In genomic region chr11:112697371-112697770, GRCh38 we compare ENCODE assay signal across 21 cellular contexts.
DNase-seq lines count a peak whose midpoint lies in the region; ATAC-seq lines count a peak whose summit lies in the region.
"Had no signal": no experiment of that assay in that cellular context is flagged by ENCODE, and none has a peak within 500 bp of the region (broad histone marks: within the 10 kb centered on the region; RNA-seq: fewer than 3 reads in every experiment).

No MANE protein-coding gene starts in this region.

- no peaks in the 10 kb centered on the region for H3K79me1 ChIP-seq in neuronal stem cell (ENCODE audit: low read depth, low read length)

- H2BK5ac ChIP-seq in neuronal stem cell (ENCODE audit: low read length) = no peak overlapping the region

- no peak overlapping the region for H4K8ac ChIP-seq in neuronal stem cell (ENCODE audit: low read depth, low read length)

- no peak overlapping the region for H3K4ac ChIP-seq in neuronal stem cell (ENCODE audit: low read length)

- no CpG with 5 or more reads among the region's 8 CpGs for WGBS in neuronal stem cell (ENCODE audit: extremely low coverage in 2 of 2, insufficient read length in 2 of 2, insufficient replicate concordance in 1 of 2), 2 donors
- WGBS in aorta, 2 donors = 8 to 10% methylated on average over 8 of the region's 8 CpGs

- H3K27me3 ChIP-seq in neuronal stem cell (ENCODE audit: control insufficient read depth in 3 of 3, insufficient read depth in 3 of 3, low read depth in 1 of 3, low read length in 3 of 3) (no peaks in the 10 kb centered on the region), aorta (ENCODE audit: control insufficient read depth in 1 of 2, insufficient read depth in 2 of 2, low read length in 1 of 2) (no peaks in the 10 kb centered on the region)
- H3K27me3 ChIP-seq: ascending aorta, ovary had no signal

- H2BK12ac ChIP-seq in neuronal stem cell (ENCODE audit: low read length) = no peak overlapping the region

- H3K14ac ChIP-seq in neuronal stem cell (ENCODE audit: low read length) = no peak overlapping the region

- H3K18ac ChIP-seq in neuronal stem cell (ENCODE audit: low read length) = no peak overlapping the region

- DNase-seq in Ammon's horn (ENCODE audit: low spot score) (peak; percentile 95), astrocyte of the hippocampus (ENCODE audit: low read depth, low spot score) (peak; percentile 8), globus pallidus (ENCODE audit: low spot score) (peak; percentile 95), neuronal stem cell (ENCODE audit: low spot score) (peak; percentile 33), COLO668 (lab: John Stamatoyannopoulos, UW; ENCODE audit: unreplicated experiment) (no peak), aorta (no peak), NCI-H2029 (lab: John Stamatoyannopoulos, UW) (no peak)
- DNase-seq: activated gamma-delta T cell treated with Interleukin-2 at 50 U/mL for 16 hours; foreskin keratinocyte; KG1; left ventricle myocardium superior; NCI-H1092; NCI-H524 treated with DMSO at 0.1 percent for 48 hours; ovary; SHP77; stimulated activated CD4-positive, alpha-beta T cell treated with anti-CD3 and anti-CD28 coated beads, Interleukin-1b, Interleukin-23, amount 100 ng/mL, for 48 hours; stimulated activated naive CD8-positive, alpha-beta T cell treated with anti-CD3 and anti-CD28 coated beads, Interleukin-15, Interleukin-2, amounts not matched to agents 100 U/mL and 50 U/mL, for 24 hours had no signal

- no peak overlapping the region for H3K9ac ChIP-seq in neuronal stem cell (ENCODE audit: low read depth, low read length, poor library complexity)

- no peak overlapping the region for H2BK15ac ChIP-seq in neuronal stem cell (ENCODE audit: low read length)

- no peak overlapping the region for H3K4me3 ChIP-seq in neuronal stem cell (ENCODE audit: low read length in 2 of 2)
- H3K4me3 ChIP-seq in aorta (ENCODE audit: low read length in 2 of 2) = no peak overlapping the region
- H3K4me3 ChIP-seq: ascending aorta, coronary artery, GM23338, ovary had no signal

- no peak overlapping the region for H3K23ac ChIP-seq in neuronal stem cell (ENCODE audit: low read depth, low read length, poor library complexity)

- no peak overlapping the region for H3K4me2 ChIP-seq in neuronal stem cell (ENCODE audit: insufficient read depth, low read length, poor library complexity, severe bottlenecking)
- H3K4me2 ChIP-seq: GM23338 had no signal

- intact Hi-C loops in aorta (cut with DNase I) = no loop called here

- no peak overlapping the region for H2BK120ac ChIP-seq in neuronal stem cell (ENCODE audit: low read depth, low read length)

- H2AFZ ChIP-seq in neuronal stem cell (ENCODE audit: low read length) = peak overlapping the region; percentile 41
- H2AFZ ChIP-seq: GM23338 had no signal

- H4K91ac ChIP-seq in neuronal stem cell (ENCODE audit: low read depth, low read length, poor library complexity) = no peak overlapping the region

- no peak overlapping the region for H2AK5ac ChIP-seq in neuronal stem cell (ENCODE audit: low read depth, low read length)

- peak overlapping the region; percentile 42 for H3K27ac ChIP-seq in neuronal stem cell (replicated peaks; ENCODE audit: low read length)
- no peak overlapping the region for H3K27ac ChIP-seq in aorta (ENCODE audit: low read depth in 1 of 2, low read length in 2 of 2)
- H3K27ac ChIP-seq: ascending aorta, coronary artery, foreskin keratinocyte, ovary had no signal

- H3K4me1 ChIP-seq in neuronal stem cell (ENCODE audit: control insufficient read depth in 2 of 2, insufficient read depth in 1 of 2, low read depth in 1 of 2, low read length in 2 of 2) (peaks cover 0 to 21% of the 10 kb centered on the region in 2 donors), aorta (ENCODE audit: control insufficient read depth in 1 of 2, insufficient read depth in 2 of 2, low read length in 2 of 2) (no peaks in the 10 kb centered on the region)
- H3K4me1 ChIP-seq: ascending aorta had no signal

- H3K9me3 ChIP-seq in neuronal stem cell (replicated peaks in 1 of 2; ENCODE audit: control insufficient read depth in 2 of 2, insufficient read depth in 1 of 2, low read depth in 1 of 2, low read length in 2 of 2) (no peaks in the 10 kb centered on the region), aorta (ENCODE audit: control insufficient read depth, low read length) (no peaks in the 10 kb centered on the region)
- H3K9me3 ChIP-seq: ascending aorta, ovary had no signal

- ATAC-seq in aorta (ENCODE audit: low FRiP score) (no peak), GM18868 (IDR thresholded peaks at IDR 0.05; ENCODE audit: unreplicated experiment) (no peak)
- ATAC-seq: GM23338; left ventricle myocardium superior; stimulated activated naive CD8-positive, alpha-beta T cell treated with anti-CD3 and anti-CD28 coated beads, Interleukin-15, Interleukin-2, amounts not matched to agents 100 U/mL and 50 U/mL, for 24 hours had no signal

- H3K36me3 ChIP-seq in neuronal stem cell (replicated peaks in 1 of 2; ENCODE audit: control insufficient read depth in 2 of 2, insufficient read depth in 2 of 2, low read length in 2 of 2) (no peaks in the 10 kb centered on the region), aorta (ENCODE audit: control insufficient read depth in 1 of 2, insufficient read depth in 2 of 2, low read length in 1 of 2) (no peaks in the 10 kb centered on the region)
- H3K36me3 ChIP-seq: ascending aorta, ovary had no signal

Comparison
In these comparisons a context has a peak if more than half of its experiments do, and no peak if none do; other contexts are left out.
1. DNase-seq: peak in Ammon's horn (single experiment), astrocyte of the hippocampus (single experiment), globus pallidus (single experiment) and neuronal stem cell (single experiment); none in COLO668 (single experiment), aorta (0 of 2) and NCI-H2029 (single experiment).